Comparison of ENCODE assay signal across 18 cellular contexts in the genomic region with DNA sequence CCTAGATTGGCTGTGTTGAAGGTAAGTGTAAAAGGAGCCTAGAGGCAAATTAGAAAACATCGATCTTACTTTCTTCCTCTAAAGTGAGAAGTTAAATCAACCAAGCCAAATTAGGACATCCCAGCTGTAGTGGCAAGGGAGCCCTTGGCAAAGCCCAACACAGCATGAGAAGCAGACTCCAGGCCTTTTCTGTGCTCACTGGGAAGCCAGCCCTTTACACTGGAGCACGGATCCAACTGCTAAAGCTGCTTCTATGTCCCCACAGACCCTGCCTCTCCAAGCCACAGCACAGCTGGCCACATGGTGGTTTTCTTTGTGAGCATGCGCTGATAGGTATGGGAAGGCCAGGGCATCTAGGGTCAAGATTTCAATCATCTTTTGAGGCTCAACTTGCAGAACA.
"Had no signal": no experiment of that assay in that cellular context is flagged by ENCODE, and none has a peak within 500 bp of the region (broad histone marks: within the 10 kb centered on the region; RNA-seq: fewer than 3 reads in every experiment).

No MANE protein-coding gene starts in this region.

- DNase-seq: activated CD4-positive, alpha-beta T cell treated with anti-CD3 and anti-CD28 coated beads, Interleukin-2, amount 10 ng/mL, durations not matched to agents 24 days and 14 days; activated CD8-positive, alpha-beta memory T cell treated with anti-CD3 and anti-CD28 coated beads for 24 hours; activated gamma-delta T cell treated with Interleukin-2 at 50 U/mL for 16 hours; body of pancreas; central memory CD4-positive, alpha-beta T cell; colonic mucosa; glutamatergic neuron; kidney glomerular epithelial cell; lower lobe of right lung; sigmoid colon; stimulated activated CD4-positive, alpha-beta T cell treated with anti-CD3 and anti-CD28 coated beads, Interleukin-1b, Interleukin-23, amount 100 ng/mL, for 48 hours; thyroid gland had no signal

- H3K4me3 ChIP-seq: body of pancreas, colonic mucosa, esophagus muscularis mucosa, lower lobe of right lung, psoas muscle, sigmoid colon, thyroid gland had no signal

- H3K9me3 ChIP-seq: body of pancreas, colonic mucosa, esophagus muscularis mucosa, lower lobe of right lung, psoas muscle, sigmoid colon, thyroid gland had no signal

- ATAC-seq: body of pancreas, lower lobe of right lung, WTC11 had no signal

- H3K4me1 Mint-ChIP-seq: activated CD4-positive, alpha-beta T cell treated with anti-CD3 and anti-CD28 coated beads, Interleukin-2, amount 10 ng/mL, durations not matched to agents 24 days and 14 days had no signal

- H3K4me3 Mint-ChIP-seq: activated CD4-positive, alpha-beta T cell treated with anti-CD3 and anti-CD28 coated beads, Interleukin-2, amount 10 ng/mL, durations not matched to agents 24 days and 14 days; activated naive CD8-positive, alpha-beta T cell; mesothelial cell of epicardium; neural crest cell; WTC11 had no signal

- H3K27ac Mint-ChIP-seq: activated CD4-positive, alpha-beta T cell treated with anti-CD3 and anti-CD28 coated beads, Interleukin-2, amount 10 ng/mL, durations not matched to agents 24 days and 14 days; activated naive CD8-positive, alpha-beta T cell; mesothelial cell of epicardium; WTC11 had no signal

- H3K9me3 Mint-ChIP-seq: activated CD4-positive, alpha-beta T cell treated with anti-CD3 and anti-CD28 coated beads, Interleukin-2, amount 10 ng/mL, durations not matched to agents 24 days and 14 days; mesothelial cell of epicardium; neural crest cell had no signal

- H3K27me3 ChIP-seq: body of pancreas, colonic mucosa, esophagus muscularis mucosa, sigmoid colon, thyroid gland had no signal

- H3K27ac ChIP-seq: body of pancreas, colonic mucosa, esophagus muscularis mucosa, lower lobe of right lung, psoas muscle, sigmoid colon, thyroid gland had no signal

- H3K4me1 ChIP-seq: colonic mucosa, esophagus muscularis mucosa, lower lobe of right lung, psoas muscle, sigmoid colon, thyroid gland had no signal

- H3K36me3 ChIP-seq: colonic mucosa, esophagus muscularis mucosa, lower lobe of right lung, sigmoid colon, thyroid gland had no signal

- H3K36me3 Mint-ChIP-seq: activated naive CD8-positive, alpha-beta T cell; mesothelial cell of epicardium; WTC11 had no signal
